20 cellular contexts compared by ENCODE assay signal in the genomic region with DNA sequence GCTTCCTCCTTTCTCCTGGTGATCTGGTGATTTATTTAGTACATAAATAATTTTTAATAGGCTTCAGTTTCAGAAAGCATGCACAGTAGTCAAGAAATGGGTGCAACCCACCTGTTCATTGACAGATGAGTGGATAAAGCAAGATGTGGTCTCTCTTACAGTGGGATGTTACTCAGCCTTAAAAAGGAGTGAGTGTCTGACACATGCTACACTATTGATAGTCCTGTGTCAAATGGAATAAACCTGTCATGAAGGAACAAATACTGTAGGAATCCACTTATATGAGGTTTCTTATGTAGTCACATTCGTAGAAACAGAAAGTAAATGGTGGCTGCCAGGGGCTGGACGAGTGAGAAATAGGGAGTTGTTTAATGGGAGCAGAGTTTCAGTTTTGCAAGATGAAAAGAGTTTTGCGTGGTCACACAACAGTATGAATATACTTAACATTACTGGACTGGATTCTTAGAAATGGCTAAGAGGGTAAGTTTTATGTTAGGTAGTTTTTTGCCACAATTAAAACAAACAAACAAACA. TPM values are rescaled to one million over a fixed set of nuclear protein-coding genes. Genes with fewer than 3 reads are reported as not detected.
A peak's percentile ranks its signal among the peaks of the same experiment; 100 is the strongest.
DNase-seq lines count a peak whose midpoint lies in the region; ATAC-seq, FAIRE-seq and TF ChIP-seq lines count a peak whose summit lies in the region.
"Had no signal": no experiment of that assay in that cellular context is flagged by ENCODE, and none has a peak within 500 bp of the region (broad histone marks: within the 10 kb centered on the region; RNA-seq: fewer than 3 reads in every experiment).

No MANE protein-coding gene starts in this region.

- no peaks in the 10 kb centered on the region for H3K9me1 ChIP-seq in K562 (ENCODE audit: control insufficient read depth, insufficient read depth, low read length)

- TF ChIP-seq RAD21 in K562 (CRISPR knock-in tag; conservative IDR thresholded peaks at IDR 0.05 in 1 of 2, IDR thresholded peaks at IDR 0.05 in 1 of 2) = no peak

- intact Hi-C loops in K562 (cut with micrococcal nuclease) (no loop called here), Calu3 (cut with micrococcal nuclease; ENCODE audit: unreplicated experiment) (no loop called here)

- no peak for ATAC-seq in K562
- ATAC-seq: Panc1, Right ventricle myocardium inferior had no signal

- POLR2A ChIA-PET in activated CD4-positive, alpha-beta T cell treated with anti-CD3 and anti-CD28 coated beads, Interleukin-2, amount 10 ng/mL, durations not matched to agents 7 days and 5 days (lab: Charles Lee) = no interaction called here
- POLR2A ChIA-PET in K562 (lab: Yijun Ruan, JAX) = no interaction called here

- H3K27me3 ChIP-seq in K562 (ENCODE audit: control insufficient read depth in 2 of 2, insufficient read depth in 2 of 2, low read length in 2 of 2) = peaks cover 10 to 27% of the 10 kb centered on the region in 2 experiments; a peak in 4 of 5 replicates
- H3K27me3 ChIP-seq: BLaER1 had no signal

- no peak overlapping the region for H3K4me3 Mint-ChIP-seq in activated CD4-positive, alpha-beta T cell treated with anti-CD3 and anti-CD28 coated beads, Interleukin-2, amount 10 ng/mL, durations not matched to agents 7 days and 5 days
- no peak overlapping the region for H3K4me3 Mint-ChIP-seq in Calu3 (ENCODE audit: low read depth, unreplicated experiment)

- TF ChIP-seq EP300 in K562 (IDR thresholded peaks at IDR 0.05; ENCODE audit: low read length) = no peak

- H3K4me3 ChIP-seq in K562 = no peak overlapping the region
- H3K4me3 ChIP-seq: BLaER1 had no signal

- H3K4me1 Mint-ChIP-seq in activated CD4-positive, alpha-beta T cell treated with anti-CD3 and anti-CD28 coated beads, Interleukin-2, amount 10 ng/mL, durations not matched to agents 7 days and 5 days = no peaks in the 10 kb centered on the region
- peaks cover 26% of the 10 kb centered on the region for H3K4me1 Mint-ChIP-seq in Calu3 (ENCODE audit: low read depth, unreplicated experiment)

- no TSS peak for BruUV-seq in K562 (replicated peaks; lab: Mats Ljungman, UMichigan)
- BruUV-seq in Calu3 (replicated peaks; lab: Mats Ljungman, UMichigan) = no TSS peak

- H3K27ac Mint-ChIP-seq in activated CD4-positive, alpha-beta T cell treated with anti-CD3 and anti-CD28 coated beads, Interleukin-2, amount 10 ng/mL, durations not matched to agents 7 days and 5 days = no peak overlapping the region
- H3K27ac Mint-ChIP-seq in Calu3 (ENCODE audit: unreplicated experiment) = no peak overlapping the region

- no peaks in the 10 kb centered on the region for H3K9me3 ChIP-seq in K562 (replicated peaks; ENCODE audit: control insufficient read depth, insufficient read depth, low read depth, low read length)
- H3K9me3 ChIP-seq: BLaER1 had no signal

- CTCF ChIA-PET in activated CD4-positive, alpha-beta T cell treated with anti-CD3 and anti-CD28 coated beads, Interleukin-2, amount 10 ng/mL, durations not matched to agents 7 days and 5 days (lab: Charles Lee) = interaction anchor here (1.6 kb wide), 1 partner anchor 42 kb away, joined by 3 read pairs; no protein-coding TSS in a partner anchor
- CTCF ChIA-PET in K562 (lab: Yijun Ruan, JAX; ENCODE audit: low intra/inter-chr PET ratio) = interaction anchor here (0.6 kb wide), 1 partner anchor 10 kb away, joined by 3 read pairs; no protein-coding TSS in a partner anchor
- CTCF ChIA-PET in Calu3 (lab: Charles Lee) = no interaction called here

- no peaks in the 10 kb centered on the region for H3K36me3 Mint-ChIP-seq in activated CD4-positive, alpha-beta T cell treated with anti-CD3 and anti-CD28 coated beads, Interleukin-2, amount 10 ng/mL, durations not matched to agents 7 days and 5 days (ENCODE audit: low read depth)
- no peaks in the 10 kb centered on the region for H3K36me3 Mint-ChIP-seq in Calu3 (ENCODE audit: insufficient read depth, unreplicated experiment)

- 0% methylated on average over 3 of the region's 3 CpGs for WGBS in K562 (ENCODE audit: insufficient coverage, low coverage, missing lambda C conversion rate)

- in situ Hi-C loops in K562 (cut with MboI) = no loop called here

- TF ChIP-seq CTCF in K562 (IDR thresholded peaks at IDR 0.05 in 2 of 3, conservative IDR thresholded peaks at IDR 0.05 in 1 of 3; ENCODE audit: insufficient read depth in 2 of 3, low read depth in 1 of 3, low read length in 3 of 3) (no peak), Calu3 (IDR thresholded peaks at IDR 0.05; ENCODE audit: unreplicated experiment) (no peak)

- no peaks in the 10 kb centered on the region for H4K20me1 ChIP-seq in K562 (replicated peaks; ENCODE audit: control insufficient read depth, insufficient read depth, low read length)
- H4K20me1 ChIP-seq: BLaER1 had no signal

- no peaks in the 10 kb centered on the region for H3K36me3 ChIP-seq in K562 (ENCODE audit: control insufficient read depth, insufficient read depth, low read length)
- H3K36me3 ChIP-seq: BLaER1 had no signal

- TF ChIP-seq POLR2A in K562 (conservative IDR thresholded peaks at IDR 0.05) = no peak

- H3K27me3 Mint-ChIP-seq in activated CD4-positive, alpha-beta T cell treated with anti-CD3 and anti-CD28 coated beads, Interleukin-2, amount 10 ng/mL, durations not matched to agents 7 days and 5 days = peaks cover 7% of the 10 kb centered on the region
- no peaks in the 10 kb centered on the region for H3K27me3 Mint-ChIP-seq in Calu3 (ENCODE audit: unreplicated experiment)

- no peaks in the 10 kb centered on the region for H3K4me1 ChIP-seq in K562 (replicated peaks in 1 of 2; ENCODE audit: control insufficient read depth in 2 of 2, insufficient read depth in 2 of 2, low read length in 2 of 2)
- H3K4me1 ChIP-seq: BLaER1 had no signal

- H3K4me2 ChIP-seq in K562 (ENCODE audit: insufficient read depth, low read length) = no peak overlapping the region
- H3K4me2 ChIP-seq: BLaER1 had no signal

- H3K79me2 ChIP-seq in K562 (ENCODE audit: control insufficient read depth, insufficient read depth, low read length) = no peaks in the 10 kb centered on the region

- no peaks in the 10 kb centered on the region for H3K9me3 Mint-ChIP-seq in activated CD4-positive, alpha-beta T cell treated with anti-CD3 and anti-CD28 coated beads, Interleukin-2, amount 10 ng/mL, durations not matched to agents 7 days and 5 days
- H3K9me3 Mint-ChIP-seq in Calu3 (ENCODE audit: low read depth, unreplicated experiment) = no peaks in the 10 kb centered on the region

- H3K27ac ChIP-seq in K562 (ENCODE audit: extremely low read depth, low read depth, low read length) = no peak overlapping the region
- H3K27ac ChIP-seq: BLaER1 had no signal

- no peak overlapping the region for H3K9ac ChIP-seq in K562 (ENCODE audit: insufficient read depth in 1 of 2, low read depth in 2 of 2, low read length in 2 of 2)
- H3K9ac ChIP-seq: BLaER1 had no signal

- DNase-seq in activated CD4-positive, alpha-beta T cell treated with anti-CD3 and anti-CD28 coated beads for 48 hours = peak; percentile 56
- DNase-seq in activated CD4-positive, alpha-beta T cell treated with anti-CD3 and anti-CD28 coated beads, Interleukin-2, amount 10 ng/mL, durations not matched to agents 7 days and 5 days = no peak
- peak; percentile 41 for DNase-seq in stimulated activated CD4-positive, alpha-beta T cell treated with anti-CD3 and anti-CD28 coated beads, Interleukin-1b, Interleukin-23, amount 100 ng/mL, for 48 hours
- no peak for DNase-seq in stimulated activated CD4-positive, alpha-beta T cell treated with anti-CD3 and anti-CD28 coated beads, Interleukin-12 subunit alpha, Interleukin-12 subunit beta, amount 100 ng/mL, for 4 hours
- no peak for DNase-seq in K562 (ENCODE audit: extremely low read depth in 1 of 4, low spot score in 3 of 4)
- DNase-seq in NCI-H1694 (lab: John Stamatoyannopoulos, UW) = no peak
- no peak for DNase-seq in T-helper 2 cell
- DNase-seq in Calu3 = no peak
- DNase-seq: DND-41, GOT3, KBM-7, NCI-H1092, NCI-H146, NCI-H2081 treated with DMSO at 0.1 percent for 48 hours, NCI-H524 had no signal

- no peak for FAIRE-seq in K562 (lab: Jason Lieb, UNC)
- FAIRE-seq: A204.1, G401.6 had no signal

- H2AFZ ChIP-seq in K562 (ENCODE audit: low read depth, low read length) = no peak overlapping the region

TF ChIP-seq in K562, 482 proteins besides CTCF, POLR2A, EP300 and RAD21 (continues in another document):
- TF ChIP-seq, protein P1, sequence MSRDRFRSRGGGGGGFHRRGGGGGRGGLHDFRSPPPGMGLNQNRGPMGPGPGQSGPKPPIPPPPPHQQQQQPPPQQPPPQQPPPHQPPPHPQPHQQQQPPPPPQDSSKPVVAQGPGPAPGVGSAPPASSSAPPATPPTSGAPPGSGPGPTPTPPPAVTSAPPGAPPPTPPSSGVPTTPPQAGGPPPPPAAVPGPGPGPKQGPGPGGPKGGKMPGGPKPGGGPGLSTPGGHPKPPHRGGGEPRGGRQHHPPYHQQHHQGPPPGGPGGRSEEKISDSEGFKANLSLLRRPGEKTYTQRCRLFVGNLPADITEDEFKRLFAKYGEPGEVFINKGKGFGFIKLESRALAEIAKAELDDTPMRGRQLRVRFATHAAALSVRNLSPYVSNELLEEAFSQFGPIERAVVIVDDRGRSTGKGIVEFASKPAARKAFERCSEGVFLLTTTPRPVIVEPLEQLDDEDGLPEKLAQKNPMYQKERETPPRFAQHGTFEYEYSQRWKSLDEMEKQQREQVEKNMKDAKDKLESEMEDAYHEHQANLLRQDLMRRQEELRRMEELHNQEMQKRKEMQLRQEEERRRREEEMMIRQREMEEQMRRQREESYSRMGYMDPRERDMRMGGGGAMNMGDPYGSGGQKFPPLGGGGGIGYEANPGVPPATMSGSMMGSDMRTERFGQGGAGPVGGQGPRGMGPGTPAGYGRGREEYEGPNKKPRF (IDR thresholded peaks at IDR 0.05; ENCODE audit: low read depth, low read length) = no peak

RNA-seq across cellular contexts. Expression of a gene that starts 56.0 kb away (rescaled TPM):
- total RNA-seq in activated CD4-positive, alpha-beta T cell treated with anti-CD3 and anti-CD28 coated beads, Interleukin-2, amount 10 ng/mL, durations not matched to agents 7 days and 5 days = under 1 TPM; 0.52 to 0.55 TPM
- total RNA-seq in K562 (2011; cell fraction: chromatin; rRNA removed; ENCODE audit: low replicate concordance) = not detected in 2 replicates
- total RNA-seq in K562 (2011; cell fraction: nucleolus; rRNA removed) = not detected in 2 replicates
- not detected in 2 replicates for total RNA-seq in K562 (2011; cell fraction: nucleoplasm; rRNA removed)
- total RNA-seq in K562 (2014; rRNA removed) (not detected in 2 replicates), K562 (2014; rRNA removed; fragmentation: Illumina TruSeq; extraction: Trizol) (not detected in 2 replicates), K562 (2015; rRNA removed; fragmentation: Illumina TruSeq; extraction: Trizol) (not detected in 2 replicates), K562 (2021) (0.38 TPM in 1 of 2 replicates, not detected in the other), Calu3 (2022) (81.5 and 85.8 TPM in 2 replicates)
- polyA plus RNA-seq in K562 (2011; rRNA removed) (not detected in 2 replicates), K562 (2014; fragmentation: Illumina TruSeq; extraction: Trizol) (not detected in 2 replicates), K562 (2014; fragmentation: Nextera tagmentation; extraction: Ambion mirVana) (not detected), K562 (2014; rRNA removed) (not detected in 2 replicates)
- polyA plus RNA-seq in K562 (2011; cell fraction: cytosol; rRNA removed) = not detected in 2 replicates
- polyA plus RNA-seq in K562 (2011; cell fraction: nucleus; rRNA removed) = not detected in 2 replicates
- 0.21 TPM in 1 of 2 replicates, not detected in the other for polyA plus RNA-seq in K562 (2012)
- not detected in 2 replicates for polyA minus RNA-seq in K562 (2011; rRNA and poly(A)+ RNA removed)
- not detected in 2 replicates for polyA minus RNA-seq in K562 (2011; cell fraction: cytosol; rRNA and poly(A)+ RNA removed)
- 0.13 TPM in 1 of 2 replicates, not detected in the other for polyA minus RNA-seq in K562 (2011; cell fraction: nucleus; rRNA and poly(A)+ RNA removed)

Comparison
In these comparisons a context has a peak if more than half of its experiments do, and no peak if none do; other contexts are left out.
1. DNase-seq: peak in activated CD4-positive, alpha-beta T cell treated with anti-CD3 and anti-CD28 coated beads for 48 hours (single experiment) and stimulated activated CD4-positive, alpha-beta T cell treated with anti-CD3 and anti-CD28 coated beads, Interleukin-1b, Interleukin-23, amount 100 ng/mL, for 48 hours (single experiment); none in activated CD4-positive, alpha-beta T cell treated with anti-CD3 and anti-CD28 coated beads, Interleukin-2, amount 10 ng/mL, durations not matched to agents 7 days and 5 days (single experiment), stimulated activated CD4-positive, alpha-beta T cell treated with anti-CD3 and anti-CD28 coated beads, Interleukin-12 subunit alpha, Interleukin-12 subunit beta, amount 100 ng/mL, for 4 hours (single experiment), K562 (0 of 4), NCI-H1694 (single experiment), T-helper 2 cell (0 of 5) and Calu3 (single experiment).
2. RNA of a gene that starts 56.0 kb away (total RNA-seq): 81.5 to 85.8 TPM in Calu3; 0.52 to 0.55 TPM in activated CD4-positive, alpha-beta T cell treated with anti-CD3 and anti-CD28 coated beads, Interleukin-2, amount 10 ng/mL, durations not matched to agents 7 days and 5 days and 0.38 TPM in K562; every median in the first group is over 10 times any median in the second.